In genomic region chrX:11461181-11462001, GRCh38 we compare ENCODE assay signal across 16 cellular contexts.
DNase-seq lines count a peak whose midpoint lies in the region; ATAC-seq and TF ChIP-seq lines count a peak whose summit lies in the region.
"Had no signal": no experiment of that assay in that cellular context is flagged by ENCODE, and none has a peak within 500 bp of the region (broad histone marks: within the 10 kb centered on the region; RNA-seq: fewer than 3 reads in every experiment).

No MANE protein-coding gene starts in this region.

- H3K9me3 Mint-ChIP-seq in activated CD4-positive, alpha-beta T cell treated with anti-CD3 and anti-CD28 coated beads, Interleukin-2, amount 10 ng/mL, durations not matched to agents 24 days and 14 days = no peaks in the 10 kb centered on the region
- no peaks in the 10 kb centered on the region for H3K9me3 Mint-ChIP-seq in activated CD4-positive, alpha-beta T cell treated with anti-CD3 and anti-CD28 coated beads for 36 hours (ENCODE audit: low read depth)
- H3K9me3 Mint-ChIP-seq: CD8-positive, alpha-beta T cell; central memory CD8-positive, alpha-beta T cell; naive thymus-derived CD4-positive, alpha-beta T cell had no signal

- H4K20me1 ChIP-seq in IMR-90 (ENCODE audit: insufficient read depth, low read length) = no peaks in the 10 kb centered on the region

- peak overlapping the region; percentile 65 for H3K4ac ChIP-seq in IMR-90 (ENCODE audit: low read depth, low read length)

- DNase-seq in EH (ENCODE audit: low read depth) = peak; percentile 87
- peak; percentile 78 for DNase-seq in IMR-90
- peak; percentile 63 to 82 for DNase-seq in cardiac fibroblast (ENCODE audit: low read depth in 2 of 2)
- DNase-seq in sciatic nerve (ENCODE audit: low spot score) = no peak
- no peak for DNase-seq in activated CD4-positive, alpha-beta T cell treated with anti-CD3 and anti-CD28 coated beads, Interleukin-2, amount 10 ng/mL, durations not matched to agents 24 days and 14 days
- no peak for DNase-seq in GM20000 (ENCODE audit: low spot score)
- no peak for DNase-seq in activated CD4-positive, alpha-beta T cell treated with anti-CD3 and anti-CD28 coated beads for 36 hours
- DNase-seq: activated naive CD4-positive, alpha-beta T cell; CD8-positive, alpha-beta T cell; GOT3; hippocampal formation; left lung; naive thymus-derived CD4-positive, alpha-beta T cell; retina had no signal

- H2AK9ac ChIP-seq in IMR-90 (replicated peaks; ENCODE audit: low read depth, low read length, poor library complexity) = no peak overlapping the region

- H4K91ac ChIP-seq in IMR-90 (ENCODE audit: insufficient read depth, low read depth, low read length) = peak overlapping the region; percentile 26; the same call in 1 of the 2 replicates

- 0 out of 2 replicates have a peak overlapping the region, but pooled peaks have one; percentile 3 for H2AK5ac ChIP-seq in IMR-90 (ENCODE audit: low read depth, low read length)

- no peaks in the 10 kb centered on the region for H3K36me3 ChIP-seq in IMR-90 (ENCODE audit: control insufficient read depth, insufficient read depth, low read length)
- H3K36me3 ChIP-seq: left lung had no signal

- no TSS peak for BruUV-seq in IMR-90 (replicated peaks; lab: Mats Ljungman, UMichigan)

- ATAC-seq in IMR-90 (ENCODE audit: low read depth) (peak; percentile 88), sciatic nerve (peak; percentile 27), HG03442 (IDR thresholded peaks at IDR 0.05; ENCODE audit: unreplicated experiment) (no peak)
- no peak for ATAC-seq in activated CD4-positive, alpha-beta T cell treated with anti-CD3 and anti-CD28 coated beads for 36 hours
- ATAC-seq: CD8-positive, alpha-beta T cell; left lung; naive thymus-derived CD4-positive, alpha-beta T cell had no signal

- H2AFZ ChIP-seq in IMR-90 (replicated peaks; ENCODE audit: low read length, poor library complexity) = peak overlapping the region; percentile 28

- H3K4me3 ChIP-seq in IMR-90 (ENCODE audit: insufficient read depth, low read depth, low read length) (no peak overlapping the region), cardiac fibroblast (replicated peaks in 1 of 2; ENCODE audit: low read depth in 2 of 2, low read length in 2 of 2) (no peak overlapping the region)
- H3K4me3 ChIP-seq: left lung had no signal

- H4K8ac ChIP-seq in IMR-90 (ENCODE audit: low read depth in 2 of 2, low read length in 2 of 2) = no peak overlapping the region

- POLR2A ChIA-PET in IMR-90 (lab: Charles Lee; ENCODE audit: unreplicated experiment) = no interaction called here
- POLR2A ChIA-PET in activated CD4-positive, alpha-beta T cell treated with anti-CD3 and anti-CD28 coated beads for 36 hours (lab: Charles Lee) = no interaction called here

- no peaks in the 10 kb centered on the region for H3K36me3 Mint-ChIP-seq in activated CD4-positive, alpha-beta T cell treated with anti-CD3 and anti-CD28 coated beads, Interleukin-2, amount 10 ng/mL, durations not matched to agents 24 days and 14 days (ENCODE audit: low read depth)
- no peaks in the 10 kb centered on the region for H3K36me3 Mint-ChIP-seq in activated CD4-positive, alpha-beta T cell treated with anti-CD3 and anti-CD28 coated beads for 36 hours (ENCODE audit: low read depth)
- H3K36me3 Mint-ChIP-seq: CD8-positive, alpha-beta T cell; naive thymus-derived CD4-positive, alpha-beta T cell had no signal

- intact Hi-C loops in IMR-90 (cut with micrococcal nuclease) = loop anchor here (2.0 to 5.0 kb wide), 2 partner anchors 56 to 69 kb away; no protein-coding TSS in a partner anchor
- intact Hi-C loops in sciatic nerve (cut with DNase I) = no loop called here
- intact Hi-C loops in activated CD4-positive, alpha-beta T cell treated with anti-CD3 and anti-CD28 coated beads, Interleukin-2, amount 10 ng/mL, durations not matched to agents 24 days and 14 days (cut with micrococcal nuclease) = no loop called here
- intact Hi-C loops in activated CD4-positive, alpha-beta T cell treated with anti-CD3 and anti-CD28 coated beads for 36 hours (cut with DNase I, micrococcal nuclease) = no loop called here

- CTCF ChIA-PET in IMR-90 (lab: Yijun Ruan, JAX) = no interaction called here
- CTCF ChIA-PET in activated CD4-positive, alpha-beta T cell treated with anti-CD3 and anti-CD28 coated beads for 36 hours (lab: Charles Lee) = interaction anchor here (0.5 to 0.6 kb wide), 3 partner anchors 98 to 1206 kb away, joined by 3 to 4 read pairs (median 4); no protein-coding TSS in a partner anchor

- no CpG with 5 or more reads among the region's 5 CpGs for WGBS in IMR-90 (ENCODE audit: extremely low coverage in 2 of 2, insufficient read length in 1 of 2), 2 experiments

- H3K27ac ChIP-seq in IMR-90 (ENCODE audit: insufficient read depth, low read length) = peak overlapping the region; percentile 88
- H3K27ac ChIP-seq: left lung had no signal

- H3K23ac ChIP-seq in IMR-90 (ENCODE audit: low read depth, low read length) = no peak overlapping the region; the same call in 1 of the 2 replicates

- no peaks in the 10 kb centered on the region for H3K9me3 ChIP-seq in IMR-90 (ENCODE audit: control insufficient read depth, insufficient read depth, low read length)
- H3K9me3 ChIP-seq: left lung had no signal

- no peak overlapping the region for H3K27ac Mint-ChIP-seq in activated CD4-positive, alpha-beta T cell treated with anti-CD3 and anti-CD28 coated beads, Interleukin-2, amount 10 ng/mL, durations not matched to agents 24 days and 14 days
- no peak overlapping the region for H3K27ac Mint-ChIP-seq in activated CD4-positive, alpha-beta T cell treated with anti-CD3 and anti-CD28 coated beads for 36 hours
- H3K27ac Mint-ChIP-seq: CD8-positive, alpha-beta T cell; naive thymus-derived CD4-positive, alpha-beta T cell had no signal

- TF ChIP-seq CTCF in IMR-90 (conservative IDR thresholded peaks at IDR 0.05; ENCODE audit: low read depth, low read length) = no peak
- no peak for TF ChIP-seq CTCF in cardiac fibroblast (IDR thresholded peaks at IDR 0.05; ENCODE audit: low read depth, low read length)
- TF ChIP-seq CTCF in GM20000 (IDR thresholded peaks at IDR 0.05; ENCODE audit: extremely low read depth, missing control alignments) = no peak

- no peaks in the 10 kb centered on the region for H3K27me3 Mint-ChIP-seq in activated CD4-positive, alpha-beta T cell treated with anti-CD3 and anti-CD28 coated beads, Interleukin-2, amount 10 ng/mL, durations not matched to agents 24 days and 14 days
- H3K27me3 Mint-ChIP-seq in activated CD4-positive, alpha-beta T cell treated with anti-CD3 and anti-CD28 coated beads for 36 hours = peaks cover 4% of the 10 kb centered on the region

- no peak overlapping the region for H3K9ac ChIP-seq in IMR-90 (ENCODE audit: low read depth, low read length)

- H3K27me3 ChIP-seq in IMR-90 (ENCODE audit: control insufficient read depth, insufficient read depth, low read length) = no peaks in the 10 kb centered on the region
- H3K27me3 ChIP-seq: left lung had no signal

- H3K4me2 ChIP-seq in IMR-90 (ENCODE audit: low read depth, low read length) = peak overlapping the region; percentile 27; the same call in 1 of the 2 replicates

- peak overlapping the region; percentile 22; the same call in 1 of the 3 replicates for H2BK15ac ChIP-seq in IMR-90 (ENCODE audit: low read depth, low read length)

- H3K56ac ChIP-seq in IMR-90 (ENCODE audit: extremely low read depth, insufficient read depth, low read length) = no peak overlapping the region

- no peak overlapping the region for H3K4me3 Mint-ChIP-seq in activated CD4-positive, alpha-beta T cell treated with anti-CD3 and anti-CD28 coated beads, Interleukin-2, amount 10 ng/mL, durations not matched to agents 24 days and 14 days
- H3K4me3 Mint-ChIP-seq in activated CD4-positive, alpha-beta T cell treated with anti-CD3 and anti-CD28 coated beads for 36 hours = no peak overlapping the region
- H3K4me3 Mint-ChIP-seq: CD8-positive, alpha-beta T cell; central memory CD8-positive, alpha-beta T cell; naive thymus-derived CD4-positive, alpha-beta T cell had no signal

- peaks cover 4% of the 10 kb centered on the region for H3K4me1 ChIP-seq in IMR-90 (ENCODE audit: control insufficient read depth, insufficient read depth, low read length)
- H3K4me1 ChIP-seq: left lung had no signal

- peaks cover 12% of the 10 kb centered on the region; the same call in 1 of the 2 replicates for H3K9me1 ChIP-seq in IMR-90 (ENCODE audit: insufficient read depth, low read length)

- no peaks in the 10 kb centered on the region for H3K79me1 ChIP-seq in IMR-90 (ENCODE audit: low read depth in 1 of 2, low read length in 2 of 2)

- peak overlapping the region; percentile 58 for H2BK20ac ChIP-seq in IMR-90 (ENCODE audit: low read depth, low read length)

- H3K14ac ChIP-seq in IMR-90 (replicated peaks; ENCODE audit: low read depth, low read length) = no peak overlapping the region; the same call in 1 of the 2 replicates

- TF ChIP-seq POLR2A in IMR-90 (IDR thresholded peaks at IDR 0.05; ENCODE audit: low read depth, low read length) = no peak

- H3K18ac ChIP-seq in IMR-90 (ENCODE audit: low read depth, low read length) = peak overlapping the region; percentile 50; the same call in 1 of the 2 replicates

- no peaks in the 10 kb centered on the region for H3K4me1 Mint-ChIP-seq in activated CD4-positive, alpha-beta T cell treated with anti-CD3 and anti-CD28 coated beads, Interleukin-2, amount 10 ng/mL, durations not matched to agents 24 days and 14 days
- no peaks in the 10 kb centered on the region for H3K4me1 Mint-ChIP-seq in activated CD4-positive, alpha-beta T cell treated with anti-CD3 and anti-CD28 coated beads for 36 hours
- H3K4me1 Mint-ChIP-seq: central memory CD8-positive, alpha-beta T cell; naive thymus-derived CD4-positive, alpha-beta T cell had no signal

- peak overlapping the region; percentile 63 for H2BK5ac ChIP-seq in IMR-90 (ENCODE audit: low read depth, low read length, poor library complexity, severe bottlenecking)

- H2BK120ac ChIP-seq in IMR-90 (ENCODE audit: low read depth, low read length) = peak overlapping the region; percentile 54

- H4K5ac ChIP-seq in IMR-90 (ENCODE audit: low read depth, low read length) = no peak overlapping the region

- in situ Hi-C loops in IMR-90 (cut with MboI; ENCODE audit: low sequenced_read_pairs) = no loop called here

- TF ChIP-seq RAD21 in IMR-90 (IDR thresholded peaks at IDR 0.05; ENCODE audit: low read length) = peak; percentile 3; the same call in 1 of the 2 replicates

- dilution Hi-C loops in IMR-90 (cut with HindIII; ENCODE audit: low sequenced_read_pairs, unreplicated experiment) = no loop called here

TF ChIP-seq in IMR-90, 13 proteins besides CTCF, POLR2A, EP300 and RAD21:
- peak; percentile 62 for TF ChIP-seq RCOR1 (IDR thresholded peaks at IDR 0.05; ENCODE audit: insufficient replicate concordance, low read length)
- TF ChIP-seq FOS (IDR thresholded peaks at IDR 0.05; ENCODE audit: low read depth, low read length) = no peak
- 0 out of 2 replicates have a peak, but pooled peaks have one; percentile 10 for TF ChIP-seq CEBPB (IDR thresholded peaks at IDR 0.05; ENCODE audit: low read depth, low read length)

Comparison
In these comparisons a context has a peak if more than half of its experiments do, and no peak if none do; other contexts are left out.
1. DNase-seq: peak in EH (single experiment), IMR-90 (single experiment) and cardiac fibroblast (2 of 2); none in sciatic nerve (single experiment), activated CD4-positive, alpha-beta T cell treated with anti-CD3 and anti-CD28 coated beads, Interleukin-2, amount 10 ng/mL, durations not matched to agents 24 days and 14 days (single experiment), GM20000 (single experiment) and activated CD4-positive, alpha-beta T cell treated with anti-CD3 and anti-CD28 coated beads for 36 hours (single experiment).
2. ATAC-seq: peak in IMR-90 (single experiment) and sciatic nerve (single experiment); none in activated CD4-positive, alpha-beta T cell treated with anti-CD3 and anti-CD28 coated beads for 36 hours (single experiment) and HG03442 (single experiment).